ENCODE assay signal across 10 cellular contexts in genomic region chr4:23889814-23890269, GRCh38. TPM values are rescaled to one million over a fixed set of nuclear protein-coding genes. Genes with fewer than 3 reads are reported as not detected.
A peak's percentile ranks its signal among the peaks of the same experiment; 100 is the strongest.
DNase-seq lines count a peak whose midpoint lies in the region; ATAC-seq, FAIRE-seq and TF ChIP-seq lines count a peak whose summit lies in the region.
"Had no signal": no experiment of that assay in that cellular context is flagged by ENCODE, and none has a peak within 500 bp of the region (broad histone marks: within the 10 kb centered on the region; RNA-seq: fewer than 3 reads in every experiment).

Gene PPARGC1A, minus strand, starts transcription at chr4:23890047. Its CDS starts 90 bp downstream, at chr4:23889957.

- intact Hi-C loops in Panc1 (cut with micrococcal nuclease; ENCODE audit: unreplicated experiment), result no loop called here
- intact Hi-C loops in esophagus squamous epithelium (cut with DNase I), result no loop called here

- ATAC-seq in HG02870 (IDR thresholded peaks at IDR 0.05; ENCODE audit: unreplicated experiment) (peak; percentile 71), Panc1 (no peak), GM18909 (IDR thresholded peaks at IDR 0.05; ENCODE audit: poor library complexity, unreplicated experiment) (no peak)

- FAIRE-seq in urothelium cell line (lab: Jason Lieb, UNC), result no peak
- FAIRE-seq: endothelial cell of umbilical vein had no signal

- no peaks in the 10 kb centered on the region for H3K36me3 ChIP-seq in CD8-positive, alpha-beta memory T cell (ENCODE audit: insufficient read depth, low read length)
- H3K36me3 ChIP-seq in Panc1 (ENCODE audit: control insufficient read depth, insufficient read depth, low read length), result no peaks in the 10 kb centered on the region
- H3K36me3 ChIP-seq in esophagus squamous epithelium, result no peaks in the 10 kb centered on the region
- H3K36me3 ChIP-seq: HAP-1 had no signal

- no peaks in the 10 kb centered on the region for H3K4me1 ChIP-seq in CD8-positive, alpha-beta memory T cell (ENCODE audit: insufficient read depth, low read length)
- H3K4me1 ChIP-seq in Panc1 (ENCODE audit: control insufficient read depth, insufficient read depth, low read length) (no peaks in the 10 kb centered on the region), esophagus squamous epithelium (peaks cover 4 to 60% (median 5%) of the 10 kb centered on the region in 3 donors)
- H3K4me1 ChIP-seq: HAP-1 had no signal

- no peak for TF ChIP-seq CTCF in Panc1 (IDR thresholded peaks at IDR 0.05)
- no peak for TF ChIP-seq CTCF in esophagus squamous epithelium (IDR thresholded peaks at IDR 0.05)

- peaks cover 3 to 12% (median 7%) of the 10 kb centered on the region in 3 donors for H3K4me1 Mint-ChIP-seq in CD8-positive, alpha-beta memory T cell

- no peaks in the 10 kb centered on the region for H3K27me3 ChIP-seq in CD8-positive, alpha-beta memory T cell (ENCODE audit: insufficient read depth, low read length, poor library complexity, severe bottlenecking)
- no peaks in the 10 kb centered on the region; the same call in 1 of the 2 replicates for H3K27me3 ChIP-seq in Panc1 (ENCODE audit: control insufficient read depth, insufficient read depth, low read length)
- H3K27me3 ChIP-seq in esophagus squamous epithelium, result no peaks in the 10 kb centered on the region

- peak in 1 of 5 donors; percentile 3 for DNase-seq in CD8-positive, alpha-beta memory T cell
- no peak for DNase-seq in Panc1 (ENCODE audit: low read depth, low spot score)
- no peak for DNase-seq in esophagus squamous epithelium (lab: John Stamatoyannopoulos, UW)
- DNase-seq in mucosa of gallbladder (ENCODE audit: low spot score), result peak; percentile 85
- DNase-seq in urothelium cell line (ENCODE audit: low spot score), result peak; percentile 53
- no peak for DNase-seq in GOT3 (lab: John Stamatoyannopoulos, UW)

- peaks cover 0 to 1% of the 10 kb centered on the region in 2 donors for H3K27me3 Mint-ChIP-seq in CD8-positive, alpha-beta memory T cell

- no peak within 1 kb of the TSS for H3K27ac ChIP-seq in CD8-positive, alpha-beta memory T cell (ENCODE audit: low read depth, low read length)
- H3K27ac ChIP-seq in Panc1 (ENCODE audit: low read length), result no peak within 1 kb of the TSS
- peak within 1 kb of the TSS; percentile 40 to 83 (median 76) for H3K27ac ChIP-seq in esophagus squamous epithelium

- no peak within 1 kb of the TSS for H3K27ac Mint-ChIP-seq in CD8-positive, alpha-beta memory T cell

- POLR2A ChIA-PET in CD8-positive, alpha-beta memory T cell (lab: Charles Lee), result no interaction called here
- POLR2A ChIA-PET in Panc1 (lab: Charles Lee), result no interaction called here

- H3K4me3 ChIP-seq in CD8-positive, alpha-beta memory T cell (ENCODE audit: low read length), result no peak within 1 kb of the TSS
- H3K4me3 ChIP-seq in Panc1 (ENCODE audit: low read depth in 2 of 2, low read length in 2 of 2), result peak within 1 kb of the TSS; percentile 20 to 57
- H3K4me3 ChIP-seq in esophagus squamous epithelium, result peak within 1 kb of the TSS; percentile 30 to 63 (median 47)
- H3K4me3 ChIP-seq: HAP-1 had no signal

- no peaks in the 10 kb centered on the region for H3K9me3 ChIP-seq in CD8-positive, alpha-beta memory T cell (ENCODE audit: low read length)
- H3K9me3 ChIP-seq in Panc1 (ENCODE audit: control insufficient read depth, insufficient read depth, low read depth, low read length), result no peaks in the 10 kb centered on the region
- H3K9me3 ChIP-seq in esophagus squamous epithelium, result no peaks in the 10 kb centered on the region
- H3K9me3 ChIP-seq: HAP-1 had no signal

- in situ Hi-C loops in Panc1 (cut with HindIII; ENCODE audit: low pct_unique_long_range_greater_than_20kb, low sequenced_read_pairs), result no loop called here

- CTCF ChIA-PET in CD8-positive, alpha-beta memory T cell (lab: Charles Lee), result interaction anchor here (1.2 kb wide), 1 partner anchor 23 kb away, joined by 3 read pairs; no protein-coding TSS in a partner anchor
- CTCF ChIA-PET in Panc1 (lab: Charles Lee), result interaction anchor here (0.5 kb wide), 1 partner anchor 341 kb away, joined by 3 read pairs; no protein-coding TSS in a partner anchor

- peaks cover 0 to 2% (median 0%) of the 10 kb centered on the region in 3 donors for H3K36me3 Mint-ChIP-seq in CD8-positive, alpha-beta memory T cell

- WGBS in esophagus squamous epithelium, 2 donors, result 0 to 3% methylated on average over 4 to 9 of the region's 9 CpGs

- BruUV-seq in Panc1 (replicated peaks; lab: Mats Ljungman, UMichigan), result no TSS peak

- peaks cover 0 to 2% (median 0%) of the 10 kb centered on the region in 5 donors for H3K9me3 Mint-ChIP-seq in CD8-positive, alpha-beta memory T cell

- H3K4me3 Mint-ChIP-seq in CD8-positive, alpha-beta memory T cell, result peak within 1 kb of the TSS in 5 of 7 donors; percentile 7 to 44 (median 35)

- peak in 1 of 4 donors; percentile 25 for TF ChIP-seq POLR2A in esophagus squamous epithelium (IDR thresholded peaks at IDR 0.05)

RNA-seq across cellular contexts. Expression of gene PPARGC1A, which starts in this region (rescaled TPM):
- not detected for total RNA-seq in CD8-positive, alpha-beta memory T cell
- not detected for polyA plus RNA-seq in CD8-positive, alpha-beta memory T cell
- total RNA-seq in Panc1 (2021; ENCODE audit: unreplicated experiment) (0.59 TPM), esophagus squamous epithelium (1 to 10 TPM in 3 of 4 donors, under 1 TPM in 1; 0.75 to 4.0 (median 1.4) TPM), mucosa of gallbladder (28.9 TPM)
- polyA plus RNA-seq in Panc1 (2012; ENCODE audit: insufficient read length), result not detected
- total RNA-seq: endothelial cell of umbilical vein had no signal
- polyA plus RNA-seq: endothelial cell of umbilical vein had no signal

Comparison
In these comparisons a context has a peak if more than half of its experiments do, and no peak if none do; other contexts are left out.
1. DNase-seq: peak in mucosa of gallbladder (single experiment) and urothelium cell line (single experiment); none in Panc1 (single experiment), esophagus squamous epithelium (single experiment) and GOT3 (single experiment).
2. H3K27ac ChIP-seq: peak in esophagus squamous epithelium (4 of 4); none in CD8-positive, alpha-beta memory T cell (single experiment) and Panc1 (single experiment).